12 cellular contexts compared by ENCODE assay signal in genomic region chr2:151774506-151774905, GRCh38. TPM values are rescaled to one million over a fixed set of nuclear protein-coding genes. Genes with fewer than 3 reads are reported as not detected.
DNase-seq lines count a peak whose midpoint lies in the region; ATAC-seq, FAIRE-seq and TF ChIP-seq lines count a peak whose summit lies in the region.
"Had no signal": no experiment of that assay in that cellular context is flagged by ENCODE, and none has a peak within 500 bp of the region (broad histone marks: within the 10 kb centered on the region; RNA-seq: fewer than 3 reads in every experiment).

No MANE protein-coding gene starts in this region.

- TF ChIP-seq CTCF in HFF-Myc (IDR thresholded peaks at IDR 0.05; ENCODE audit: low read depth, low read length, missing control alignments) (no peak), body of pancreas (IDR thresholded peaks at IDR 0.05) (no peak), GM20000 (IDR thresholded peaks at IDR 0.05; ENCODE audit: extremely low read depth, missing control alignments) (no peak)

- peaks cover 2 to 55% (median 36%) of the 10 kb centered on the region in 5 donors for H3K36me3 Mint-ChIP-seq in naive thymus-derived CD4-positive, alpha-beta T cell

- H3K4me3 Mint-ChIP-seq in naive thymus-derived CD4-positive, alpha-beta T cell = no peak overlapping the region
- H3K4me3 Mint-ChIP-seq: CD4-positive, alpha-beta T cell; neural crest cell had no signal

- no peaks in the 10 kb centered on the region for H3K9me3 ChIP-seq in body of pancreas
- no peaks in the 10 kb centered on the region for H3K9me3 ChIP-seq in naive thymus-derived CD4-positive, alpha-beta T cell (ENCODE audit: control insufficient read depth in 2 of 3, low read length in 3 of 3)

- FAIRE-seq in islet of Langerhans (lab: Jason Lieb, UNC) = peak; percentile 53

- H3K4me1 Mint-ChIP-seq in naive thymus-derived CD4-positive, alpha-beta T cell = peaks cover 0 to 3% (median 0%) of the 10 kb centered on the region in 7 donors
- H3K4me1 Mint-ChIP-seq: neural crest cell had no signal

- no peaks in the 10 kb centered on the region for H3K4me1 ChIP-seq in body of pancreas
- H3K4me1 ChIP-seq in naive thymus-derived CD4-positive, alpha-beta T cell (ENCODE audit: control insufficient read depth in 2 of 2, insufficient read depth in 2 of 2, low read length in 2 of 2) = no peaks in the 10 kb centered on the region

- H3K27me3 ChIP-seq in body of pancreas = no peaks in the 10 kb centered on the region
- H3K27me3 ChIP-seq in naive thymus-derived CD4-positive, alpha-beta T cell (ENCODE audit: control insufficient read depth in 2 of 2, insufficient read depth in 2 of 2, low read length in 2 of 2) = no peaks in the 10 kb centered on the region

- TF ChIP-seq POLR2A in body of pancreas (IDR thresholded peaks at IDR 0.05) = no peak

- peak; percentile 63 for DNase-seq in A172 (ENCODE audit: low spot score)
- DNase-seq in HFF-Myc (ENCODE audit: extremely low read depth, low read depth) = peak; percentile 44
- no peak for DNase-seq in body of pancreas
- DNase-seq in naive thymus-derived CD4-positive, alpha-beta T cell = no peak
- DNase-seq in GM20000 (ENCODE audit: low spot score) = no peak
- no peak for DNase-seq in Ammon's horn (ENCODE audit: low spot score)
- DNase-seq: CD4-positive, alpha-beta T cell; NCI-H187 had no signal

- peak; percentile 58 for ATAC-seq in body of pancreas
- no peak for ATAC-seq in naive thymus-derived CD4-positive, alpha-beta T cell
- ATAC-seq in GM18909 (IDR thresholded peaks at IDR 0.05; ENCODE audit: poor library complexity, unreplicated experiment) = no peak

- WGBS in body of pancreas, 2 donors = 74 to 77% methylated on average over 3 of the region's 3 CpGs

- no peak overlapping the region for H3K27ac Mint-ChIP-seq in naive thymus-derived CD4-positive, alpha-beta T cell
- H3K27ac Mint-ChIP-seq: CD4-positive, alpha-beta T cell had no signal

- no peak overlapping the region for H3K27ac ChIP-seq in body of pancreas
- H3K27ac ChIP-seq in naive thymus-derived CD4-positive, alpha-beta T cell (ENCODE audit: low read depth, low read length) = no peak overlapping the region
- H3K27ac ChIP-seq: HL-60 had no signal

- no peak overlapping the region for H3K4me3 ChIP-seq in HFF-Myc (replicated peaks; ENCODE audit: low read depth, low read length)
- H3K4me3 ChIP-seq in body of pancreas = no peak overlapping the region
- no peak overlapping the region for H3K4me3 ChIP-seq in naive thymus-derived CD4-positive, alpha-beta T cell (ENCODE audit: low read length)

- H3K9me3 Mint-ChIP-seq in naive thymus-derived CD4-positive, alpha-beta T cell = peaks cover 0 to 18% (median 5%) of the 10 kb centered on the region in 11 donors
- H3K9me3 Mint-ChIP-seq: CD4-positive, alpha-beta T cell had no signal

- POLR2A ChIA-PET in naive thymus-derived CD4-positive, alpha-beta T cell (lab: Charles Lee) = no interaction called here

- CTCF ChIA-PET in naive thymus-derived CD4-positive, alpha-beta T cell (lab: Charles Lee) = no interaction called here

- H3K36me3 ChIP-seq in body of pancreas (replicated peaks in 1 of 2; ENCODE audit: insufficient read depth in 1 of 2, low read depth in 2 of 2) = no peaks in the 10 kb centered on the region
- no peaks in the 10 kb centered on the region for H3K36me3 ChIP-seq in naive thymus-derived CD4-positive, alpha-beta T cell (ENCODE audit: control insufficient read depth in 2 of 3, insufficient read depth in 3 of 3, low read length in 3 of 3)

- H3K27me3 Mint-ChIP-seq in naive thymus-derived CD4-positive, alpha-beta T cell = no peaks in the 10 kb centered on the region
- H3K27me3 Mint-ChIP-seq: CD4-positive, alpha-beta T cell had no signal

- intact Hi-C loops in body of pancreas (cut with DNase I) = no loop called here
- intact Hi-C loops in naive thymus-derived CD4-positive, alpha-beta T cell (cut with micrococcal nuclease) = no loop called here

RNA-seq across cellular contexts. Expression of gene NEB, which starts 40.2 kb away (rescaled TPM):
- total RNA-seq in A172 (2014; rRNA removed; shearing (Covaris generic)) = not detected in 2 replicates
- 1 to 10 TPM; 2.3 to 3.9 TPM for total RNA-seq in body of pancreas
- total RNA-seq in naive thymus-derived CD4-positive, alpha-beta T cell = 1 to 10 TPM in 2 of 5 experiments, under 1 TPM in 3; 0.15 to 1.9 (median 0.89) TPM
- under 1 TPM; 0.14 to 0.26 TPM for polyA plus RNA-seq in naive thymus-derived CD4-positive, alpha-beta T cell

RNA-seq across cellular contexts. Expression of gene ARL5A, which starts 53.7 kb away (rescaled TPM):
- 57.3 and 76.7 TPM in 2 replicates for total RNA-seq in A172 (2014; rRNA removed; shearing (Covaris generic))
- total RNA-seq in body of pancreas = 10 to 100 TPM; 21.3 to 21.4 TPM
- 10 to 100 TPM; 25.8 to 43.3 (median 32.3) TPM for total RNA-seq in naive thymus-derived CD4-positive, alpha-beta T cell
- polyA plus RNA-seq in naive thymus-derived CD4-positive, alpha-beta T cell = 10 to 100 TPM; 52.4 to 68.3 TPM

Comparison
In these comparisons a context has a peak if more than half of its experiments do, and no peak if none do; other contexts are left out.
1. DNase-seq: peak in A172 (single experiment) and HFF-Myc (single experiment); none in body of pancreas (0 of 4), naive thymus-derived CD4-positive, alpha-beta T cell (0 of 9), GM20000 (single experiment) and Ammon's horn (single experiment).